18 cellular contexts compared by ENCODE assay signal in genomic region chr1:66652556-66652955, GRCh38.
"Had no signal": no experiment of that assay in that cellular context is flagged by ENCODE, and none has a peak within 500 bp of the region (broad histone marks: within the 10 kb centered on the region; RNA-seq: fewer than 3 reads in every experiment).

No MANE protein-coding gene starts in this region.

- H3K27ac Mint-ChIP-seq: activated CD4-positive, alpha-beta memory T cell treated with anti-CD3 and anti-CD28 coated beads, Interleukin-2, amount 10 ng/mL, durations not matched to agents 7 days and 5 days; activated CD4-positive, alpha-beta T cell treated with anti-CD3 and anti-CD28 coated beads for 36 hours; activated naive CD8-positive, alpha-beta T cell treated with anti-CD3 and anti-CD28 coated beads for 36 hours; activated T-cell treated with anti-CD3 and anti-CD28 coated beads, Interleukin-2, amount 50 U/mL, for 72 hours; memory B cell; natural killer cell treated with Interleukin-12 subunit alpha and Interleukin-12 subunit beta and Interleukin-15 and Interleukin-18, amount 100 ng/mL, for 72 hours had no signal

- DNase-seq: activated CD4-positive, alpha-beta memory T cell treated with anti-CD3 and anti-CD28 coated beads, Interleukin-2, amount 10 ng/mL, durations not matched to agents 7 days and 5 days; activated CD4-positive, alpha-beta T cell treated with anti-CD3 and anti-CD28 coated beads for 36 hours; activated CD8-positive, alpha-beta memory T cell treated with anti-CD3 and anti-CD28 coated beads, Interleukin-2, amount 50 U/mL, for 4 hours; activated gamma-delta T cell treated with Interleukin-2 at 50 U/mL for 16 hours; activated naive CD8-positive, alpha-beta T cell treated with anti-CD3 and anti-CD28 coated beads for 36 hours; activated T-cell treated with anti-CD3 and anti-CD28 coated beads, Interleukin-2, amount 50 U/mL, for 72 hours; aorta; cortex of kidney; effector memory CD4-positive, alpha-beta T cell; left lung; ovary; retina; T-helper 1 cell had no signal

- H3K36me3 ChIP-seq: left lung, ovary had no signal

- H3K27me3 ChIP-seq: left lung, ovary had no signal

- H3K36me3 Mint-ChIP-seq: activated naive CD8-positive, alpha-beta T cell treated with anti-CD3 and anti-CD28 coated beads for 36 hours; natural killer cell treated with Interleukin-12 subunit alpha and Interleukin-12 subunit beta and Interleukin-15 and Interleukin-18, amount 100 ng/mL, for 72 hours had no signal

- H3K4me1 Mint-ChIP-seq: activated CD4-positive, alpha-beta memory T cell treated with anti-CD3 and anti-CD28 coated beads, Interleukin-2, amount 10 ng/mL, durations not matched to agents 7 days and 5 days; activated CD4-positive, alpha-beta T cell treated with anti-CD3 and anti-CD28 coated beads for 36 hours; activated naive CD8-positive, alpha-beta T cell treated with anti-CD3 and anti-CD28 coated beads for 36 hours had no signal

- H3K4me3 Mint-ChIP-seq: activated CD4-positive, alpha-beta memory T cell treated with anti-CD3 and anti-CD28 coated beads, Interleukin-2, amount 10 ng/mL, durations not matched to agents 7 days and 5 days; activated CD4-positive, alpha-beta T cell treated with anti-CD3 and anti-CD28 coated beads for 36 hours; activated naive CD8-positive, alpha-beta T cell treated with anti-CD3 and anti-CD28 coated beads for 36 hours; activated T-cell treated with anti-CD3 and anti-CD28 coated beads, Interleukin-2, amount 50 U/mL, for 72 hours; memory B cell; natural killer cell treated with Interleukin-12 subunit alpha and Interleukin-12 subunit beta and Interleukin-15 and Interleukin-18, amount 100 ng/mL, for 72 hours had no signal

- H3K4me3 ChIP-seq: left lung, ovary, skin epidermis had no signal

- H3K9me3 ChIP-seq: left lung, ovary had no signal

- H3K4me1 ChIP-seq: left lung had no signal

- H3K9me3 Mint-ChIP-seq: activated CD4-positive, alpha-beta memory T cell treated with anti-CD3 and anti-CD28 coated beads, Interleukin-2, amount 10 ng/mL, durations not matched to agents 7 days and 5 days; activated naive CD8-positive, alpha-beta T cell treated with anti-CD3 and anti-CD28 coated beads for 36 hours; activated T-cell treated with anti-CD3 and anti-CD28 coated beads, Interleukin-2, amount 50 U/mL, for 72 hours; memory B cell; natural killer cell treated with Interleukin-12 subunit alpha and Interleukin-12 subunit beta and Interleukin-15 and Interleukin-18, amount 100 ng/mL, for 72 hours had no signal

- H3K27ac ChIP-seq: epithelial cell of prostate, left lung, ovary, skin epidermis, VCaP had no signal
